In genomic region chr13:77928909-77929308, GRCh38 we compare ENCODE assay signal across 12 cellular contexts. TPM values are rescaled to one million over a fixed set of nuclear protein-coding genes. Genes with fewer than 3 reads are reported as not detected.
DNase-seq lines count a peak whose midpoint lies in the region; ATAC-seq lines count a peak whose summit lies in the region.
"Had no signal": no experiment of that assay in that cellular context is flagged by ENCODE, and none has a peak within 500 bp of the region (broad histone marks: within the 10 kb centered on the region; RNA-seq: fewer than 3 reads in every experiment).

No MANE protein-coding gene starts in this region.

- H3K27ac ChIP-seq in BLaER1 treated with 17β-estradiol and CSF1 and Interleukin-3, amounts not matched to agents 10 nM and 100 nM = peak overlapping the region in 6 of 11 experiments; percentile 28 to 62 (median 49); a peak in 9 of 22 replicates
- H3K27ac ChIP-seq in aorta (ENCODE audit: low read depth in 1 of 2, low read length in 2 of 2) = no peak overlapping the region
- H3K27ac ChIP-seq: HL-60 had no signal

- 8 to 12% methylated on average over 2 of the region's 2 CpGs for WGBS in aorta, 2 donors

- peak overlapping the region; percentile 24 to 78 (median 50); a peak in 19 of 22 replicates for H3K4me2 ChIP-seq in BLaER1 treated with 17β-estradiol and CSF1 and Interleukin-3, amounts not matched to agents 10 nM and 100 nM

- no peaks in the 10 kb centered on the region for H3K36me3 ChIP-seq in BLaER1 treated with 17β-estradiol and CSF1 and Interleukin-3, amounts not matched to agents 10 nM and 100 nM
- H3K36me3 ChIP-seq in aorta (ENCODE audit: control insufficient read depth in 1 of 2, insufficient read depth in 2 of 2, low read length in 1 of 2) = no peaks in the 10 kb centered on the region

- ATAC-seq in GM19035 (IDR thresholded peaks at IDR 0.05; ENCODE audit: unreplicated experiment) (peak; percentile 87), HG02884 (IDR thresholded peaks at IDR 0.05; ENCODE audit: unreplicated experiment) (peak; percentile 93), aorta (ENCODE audit: low FRiP score) (no peak)

- H3K9ac ChIP-seq in BLaER1 treated with 17β-estradiol and CSF1 and Interleukin-3, amounts not matched to agents 10 nM and 100 nM = no peak overlapping the region

- DNase-seq in NCI-H460 (ENCODE audit: extremely low read depth, low read depth) = peak; percentile 13
- DNase-seq in stimulated activated CD4-positive, alpha-beta T cell treated with anti-CD3 and anti-CD28 coated beads, Interleukin-1b, Interleukin-23, amount 100 ng/mL, for 48 hours = no peak
- no peak for DNase-seq in stimulated activated naive CD4-positive, alpha-beta T cell (lab: John Stamatoyannopoulos, UW)
- DNase-seq in activated naive CD4-positive, alpha-beta T cell treated with Interleukin-2 at 50 U/mL for 16 hours = no peak
- DNase-seq in aorta = no peak
- DNase-seq: activated T-cell treated with anti-CD3 and anti-CD28 coated beads, Interleukin-2, amount 50 U/mL, for 1 hour; stimulated activated CD4-positive, alpha-beta T cell treated with anti-CD3 and anti-CD28 coated beads, Interleukin-2, amount 100 ng/mL, for 48 hours had no signal

- peaks cover 0 to 13% (median 0%) of the 10 kb centered on the region in 11 experiments; a peak in 5 of 22 replicates for H3K9me3 ChIP-seq in BLaER1 treated with 17β-estradiol and CSF1 and Interleukin-3, amounts not matched to agents 10 nM and 100 nM (replicated peaks in 1 of 11)
- H3K9me3 ChIP-seq in aorta (ENCODE audit: control insufficient read depth, low read length) = peaks cover 2% of the 10 kb centered on the region

- intact Hi-C loops in aorta (cut with DNase I) = no loop called here

- H4K20me1 ChIP-seq in BLaER1 treated with 17β-estradiol and CSF1 and Interleukin-3, amounts not matched to agents 10 nM and 100 nM = no peaks in the 10 kb centered on the region

- H3K27me3 ChIP-seq in BLaER1 treated with 17β-estradiol and CSF1 and Interleukin-3, amounts not matched to agents 10 nM and 100 nM = no peaks in the 10 kb centered on the region
- H3K27me3 ChIP-seq in aorta (ENCODE audit: control insufficient read depth in 1 of 2, insufficient read depth in 2 of 2, low read length in 1 of 2) = no peaks in the 10 kb centered on the region

- H3K4me1 ChIP-seq in BLaER1 treated with 17β-estradiol and CSF1 and Interleukin-3, amounts not matched to agents 10 nM and 100 nM = peaks cover 7 to 26% (median 14%) of the 10 kb centered on the region in 10 experiments; a peak in 19 of 20 replicates
- no peaks in the 10 kb centered on the region for H3K4me1 ChIP-seq in aorta (ENCODE audit: control insufficient read depth in 1 of 2, insufficient read depth in 2 of 2, low read length in 2 of 2)

- no peak overlapping the region for H3K4me3 ChIP-seq in BLaER1 treated with 17β-estradiol and CSF1 and Interleukin-3, amounts not matched to agents 10 nM and 100 nM
- H3K4me3 ChIP-seq in aorta (ENCODE audit: low read length in 2 of 2) = no peak overlapping the region

RNA-seq across cellular contexts. Expression of gene EDNRB, which starts 10.3 kb away (rescaled TPM):
- total RNA-seq in NCI-H460 (2014; rRNA removed; shearing (Covaris generic)) = 0.52 and 0.67 TPM in 2 replicates
- 0.17 and 0.21 TPM in 2 replicates for polyA plus RNA-seq in NCI-H460 (2014; cell fraction: nucleus; rRNA removed)
- 10 to 100 TPM; 17.8 to 39.9 TPM for total RNA-seq in aorta
- 1 to 10 TPM in 1 of 2 donors, under 1 TPM in 1; 0.50 to 1.9 TPM for polyA plus RNA-seq in aorta
- total RNA-seq: CD4-positive, CD25-positive, alpha-beta regulatory T cell had no signal
- polyA plus RNA-seq: CD4-positive, CD25-positive, alpha-beta regulatory T cell had no signal

Comparison
In these comparisons a context has a peak if more than half of its experiments do, and no peak if none do; other contexts are left out.
1. H3K27ac ChIP-seq: peak in BLaER1 treated with 17β-estradiol and CSF1 and Interleukin-3, amounts not matched to agents 10 nM and 100 nM (6 of 11); none in aorta (0 of 2).
2. RNA of gene EDNRB, which starts 10.3 kb away (total RNA-seq): 17.8 to 39.9 TPM in aorta; 0.52 to 0.67 TPM in NCI-H460; every median in the first group is over 10 times any median in the second.